In genomic region chr13:112822851-112823250, GRCh38 we compare ENCODE assay signal across 23 cellular contexts.
"Had no signal": no experiment of that assay in that cellular context is flagged by ENCODE, and none has a peak within 500 bp of the region (broad histone marks: within the 10 kb centered on the region; RNA-seq: fewer than 3 reads in every experiment).

No MANE protein-coding gene starts in this region.

- H3K27me3 Mint-ChIP-seq: memory B cell; natural killer cell treated with Interleukin-12 subunit alpha and Interleukin-12 subunit beta and Interleukin-15 and Interleukin-18, amount 100 ng/mL, for 72 hours; stimulated activated memory B cell treated with anti-CD40 and anti-IgM and Interleukin-4, amounts not matched to agents 10 μg/mL and 1 μg/mL and 100 μg/mL, for 72 hours; stimulated activated naive CD8-positive, alpha-beta T cell treated with anti-CD3 and anti-CD28 coated beads, Interleukin-15, Interleukin-2, amounts not matched to agents 100 ng/mL and 50 ng/mL, for 24 hours had no signal

- H3K27ac Mint-ChIP-seq: memory B cell; natural killer cell treated with Interleukin-12 subunit alpha and Interleukin-12 subunit beta and Interleukin-15 and Interleukin-18, amount 100 ng/mL, for 72 hours; stimulated activated memory B cell treated with anti-CD40 and anti-IgM and Interleukin-4, amounts not matched to agents 10 μg/mL and 1 μg/mL and 100 μg/mL, for 72 hours; stimulated activated naive CD8-positive, alpha-beta T cell treated with anti-CD3 and anti-CD28 coated beads, Interleukin-15, Interleukin-2, amounts not matched to agents 100 ng/mL and 50 ng/mL, for 24 hours had no signal

- H3K4me2 ChIP-seq: neural progenitor cell had no signal

- H3K4me1 ChIP-seq: neural progenitor cell, pancreas, prostate gland, right lobe of liver, tibial nerve had no signal

- H3K4me3 Mint-ChIP-seq: memory B cell; natural killer cell treated with Interleukin-12 subunit alpha and Interleukin-12 subunit beta and Interleukin-15 and Interleukin-18, amount 100 ng/mL, for 72 hours; neural progenitor cell; stimulated activated memory B cell treated with anti-CD40 and anti-IgM and Interleukin-4, amounts not matched to agents 10 μg/mL and 1 μg/mL and 100 μg/mL, for 72 hours; stimulated activated naive CD8-positive, alpha-beta T cell treated with anti-CD3 and anti-CD28 coated beads, Interleukin-15, Interleukin-2, amounts not matched to agents 100 ng/mL and 50 ng/mL, for 24 hours had no signal

- H3K4me1 Mint-ChIP-seq: memory B cell; neural progenitor cell; stimulated activated memory B cell treated with anti-CD40 and anti-IgM and Interleukin-4, amounts not matched to agents 10 μg/mL and 1 μg/mL and 100 μg/mL, for 72 hours had no signal

- ATAC-seq: gastrocnemius medialis; heart right ventricle; left lobe of liver; natural killer cell treated with Interleukin-12 subunit alpha and Interleukin-12 subunit beta and Interleukin-15 and Interleukin-18, amount 100 ng/mL, for 72 hours; pancreas; right lobe of liver; stimulated activated memory B cell treated with anti-CD40 and anti-IgM and Interleukin-4, amounts not matched to agents 10 μg/mL and 1 μg/mL and 100 μg/mL, for 72 hours had no signal

- H2AFZ ChIP-seq: neural progenitor cell had no signal

- H3K9me3 ChIP-seq: gastrocnemius medialis, heart right ventricle, pancreas, prostate gland, right lobe of liver, spleen, testis, tibial nerve had no signal

- H3K27me3 ChIP-seq: gastrocnemius medialis, heart right ventricle, neural progenitor cell, pancreas, right lobe of liver, spleen, testis, tibial nerve had no signal

- H3K27ac ChIP-seq: heart right ventricle, neural progenitor cell, pancreas, prostate gland, right lobe of liver, spleen, testis, tibial nerve had no signal

- DNase-seq: cerebellar nuclear complex; dermis blood vessel endothelial cell; gastrocnemius medialis; heart right ventricle; hypothalamus; midbrain; occipital lobe; retina; right lobe of liver; spleen; stimulated activated CD4-positive, alpha-beta T cell treated with anti-CD3 and anti-CD28 coated beads, Interleukin-15, amount 100 ng/mL, for 24 hours; stimulated activated CD4-positive, alpha-beta T cell treated with anti-CD3 and anti-CD28 coated beads, Interleukin-1b, Interleukin-23, amount 100 ng/mL, for 48 hours; stimulated activated CD4-positive, alpha-beta T cell treated with anti-CD3 and anti-CD28 coated beads, Interleukin-4, amount 100 ng/mL, for 24 hours; testis had no signal

- H3K9me3 Mint-ChIP-seq: memory B cell; natural killer cell treated with Interleukin-12 subunit alpha and Interleukin-12 subunit beta and Interleukin-15 and Interleukin-18, amount 100 ng/mL, for 72 hours; stimulated activated naive CD8-positive, alpha-beta T cell treated with anti-CD3 and anti-CD28 coated beads, Interleukin-15, Interleukin-2, amounts not matched to agents 100 ng/mL and 50 ng/mL, for 24 hours had no signal

- H3K9ac ChIP-seq: neural progenitor cell had no signal
